ENCODE assay signal across 2 cellular contexts in genomic region chr1:108701176-108701849, GRCh38.
A peak's percentile ranks its signal among the peaks of the same experiment; 100 is the strongest.
TF ChIP-seq lines count a peak whose summit lies in the region.

No MANE protein-coding gene starts in this region.

TF ChIP-seq in GM12891, 5 proteins besides CTCF, POLR2A, EP300 and RAD21:
- TF ChIP-seq POLR2AphosphoS5 (IDR thresholded peaks at IDR 0.05; ENCODE audit: low read depth, low read length) (peak; percentile 51; the same call in 1 of the 2 replicates), PAX5 (IDR thresholded peaks at IDR 0.05; ENCODE audit: insufficient read depth, low read length, severe bottlenecking) (no peak)

TF ChIP-seq in H1, 55 proteins besides CTCF, POLR2A, EP300 and RAD21:
- TF ChIP-seq GABPA (IDR thresholded peaks at IDR 0.05; ENCODE audit: borderline replicate concordance, insufficient read depth, low read length) (no peak), NRF1 (IDR thresholded peaks at IDR 0.05; ENCODE audit: low read depth, low read length) (no peak), POLR2AphosphoS5 (IDR thresholded peaks at IDR 0.05; ENCODE audit: low read depth, low read length) (0 out of 2 replicates have a peak, but pooled peaks have one; percentile 58), KDM5A (IDR thresholded peaks at IDR 0.05; ENCODE audit: low read length) (no peak)
